Comparison of ENCODE assay signal across 5 cellular contexts in the genomic region with DNA sequence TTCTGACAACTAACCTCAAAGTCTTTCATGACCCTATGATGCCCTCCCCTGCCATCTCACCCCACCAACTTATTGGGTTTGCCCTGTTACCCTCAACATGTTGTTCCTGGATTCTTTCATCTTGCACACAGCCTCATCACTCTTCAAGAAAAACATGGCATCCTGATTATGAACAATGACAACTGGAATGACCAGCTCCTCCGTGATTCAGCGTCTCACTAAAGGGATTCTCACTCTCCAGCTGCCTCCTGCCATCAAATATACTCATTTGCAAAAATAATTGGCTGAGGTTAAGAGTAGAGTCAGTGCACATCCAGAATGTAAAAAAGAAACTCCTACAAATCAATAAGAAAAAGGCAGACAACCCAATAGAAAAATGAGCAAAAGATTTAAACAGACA. TPM values are rescaled to one million over a fixed set of nuclear protein-coding genes. Genes with fewer than 3 reads are reported as not detected.
"Had no signal": no experiment of that assay in that cellular context is flagged by ENCODE, and none has a peak within 500 bp of the region (broad histone marks: within the 10 kb centered on the region; RNA-seq: fewer than 3 reads in every experiment).

No MANE protein-coding gene starts in this region.

- H3K27ac Mint-ChIP-seq: GM23338, H9 had no signal

- DNase-seq: H9, HCEC 1CT, IMR-90 had no signal

- H3K9me3 Mint-ChIP-seq: GM23338, H9 had no signal

- H3K4me3 Mint-ChIP-seq: GM23338, H9 had no signal

- ATAC-seq: GM23338 had no signal

- H3K4me1 Mint-ChIP-seq: GM23338, H9 had no signal

RNA-seq across cellular contexts. Expression of a gene that starts 59.7 kb away (rescaled TPM):
- total RNA-seq: HT-29 had no signal
